27 cellular contexts compared by ENCODE assay signal in the genomic region with DNA sequence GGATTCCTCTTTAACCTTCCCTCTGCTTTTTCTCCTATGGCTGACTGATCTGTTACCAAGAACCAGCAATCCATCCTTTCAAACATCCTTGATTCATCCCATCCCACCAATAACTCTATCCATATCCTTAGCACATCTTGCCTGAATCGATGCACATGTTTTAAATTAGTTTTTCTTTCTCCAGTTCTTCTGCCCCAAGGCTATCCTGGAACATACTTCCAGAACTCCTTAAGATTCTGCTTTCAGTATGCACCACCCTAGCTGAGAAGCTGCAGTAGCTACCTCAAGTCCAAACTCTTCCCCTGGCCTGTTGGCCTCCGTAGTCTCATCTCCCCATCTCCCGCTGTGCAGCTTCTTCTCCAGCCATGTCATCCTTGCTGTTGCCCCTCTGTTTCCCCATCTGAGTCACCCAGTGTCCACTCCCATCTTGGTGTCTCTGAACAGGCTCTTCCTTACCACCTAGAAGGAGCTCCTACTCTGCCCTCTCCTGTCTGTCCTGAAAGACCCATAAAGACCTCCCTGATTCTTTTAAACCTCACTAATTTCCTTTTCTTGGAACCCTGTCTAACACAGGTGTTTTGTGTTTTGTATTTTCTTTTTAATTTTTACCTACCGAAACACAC.
"Had no signal": no experiment of that assay in that cellular context is flagged by ENCODE, and none has a peak within 500 bp of the region (broad histone marks: within the 10 kb centered on the region; RNA-seq: fewer than 3 reads in every experiment).

No MANE protein-coding gene starts in this region.

- H3K36me3 Mint-ChIP-seq: type B pancreatic cell had no signal

- H3K4me3 Mint-ChIP-seq: activated CD8-positive, alpha-beta T cell treated with anti-CD3 and anti-CD28 coated beads, Interleukin-2, amount 10 ng/mL, durations not matched to agents 7 days and 5 days; activated naive CD8-positive, alpha-beta T cell treated with anti-CD3 and anti-CD28 coated beads, Interleukin-2, amount 50 U/mL, for 24 hours; activated T-helper 1 cell treated with anti-CD3 and anti-CD28 coated beads, Interleukin-12 subunit alpha, Interleukin-12 subunit beta, Interleukin-2, Interleukin-4 antibody, amounts not matched to agents 30 ng/mL and 10 ng/mL and 1 ng/mL, durations not matched to agents 14 hours and 24 hours and 36 hours; endodermal cell; nephron; type B pancreatic cell had no signal

- H3K36me3 ChIP-seq: cardiac muscle cell, left lung, sigmoid colon, WERI-Rb-1 had no signal

- DNase-seq: activated CD4-positive, alpha-beta T cell treated with anti-CD3 and anti-CD28 coated beads for 1 hour; activated CD4-positive, alpha-beta T cell treated with anti-CD3 and anti-CD28 coated beads, Interleukin-2, amount 50 U/mL, for 1 hour; activated CD8-positive, alpha-beta T cell treated with anti-CD3 and anti-CD28 coated beads, Interleukin-2, amount 10 ng/mL, durations not matched to agents 7 days and 5 days; activated gamma-delta T cell; activated naive CD4-positive, alpha-beta T cell treated with anti-CD3 and anti-CD28 coated beads, Interleukin-2, amount 50 U/mL, for 16 hours; activated naive CD8-positive, alpha-beta T cell treated with anti-CD3 and anti-CD28 coated beads, Interleukin-2, amount 50 U/mL, for 24 hours; anterior cingulate cortex; body of pancreas; cortex of kidney; endodermal cell; glutamatergic neuron; hippocampal formation; kidney glomerular epithelial cell; left lung; nucleus accumbens; sigmoid colon; stimulated activated CD4-positive, alpha-beta T cell treated with anti-CD3 and anti-CD28 coated beads, Interleukin-2, amount 100 ng/mL, for 48 hours; stimulated activated naive CD4-positive, alpha-beta T cell; WERI-Rb-1 had no signal

- H3K27me3 Mint-ChIP-seq: type B pancreatic cell had no signal

- H3K27ac Mint-ChIP-seq: activated CD8-positive, alpha-beta T cell treated with anti-CD3 and anti-CD28 coated beads, Interleukin-2, amount 10 ng/mL, durations not matched to agents 7 days and 5 days; activated naive CD8-positive, alpha-beta T cell treated with anti-CD3 and anti-CD28 coated beads, Interleukin-2, amount 50 U/mL, for 24 hours; activated T-helper 1 cell treated with anti-CD3 and anti-CD28 coated beads, Interleukin-12 subunit alpha, Interleukin-12 subunit beta, Interleukin-2, Interleukin-4 antibody, amounts not matched to agents 30 ng/mL and 10 ng/mL and 1 ng/mL, durations not matched to agents 14 hours and 24 hours and 36 hours; endodermal cell; nephron; type B pancreatic cell had no signal

- H3K4me3 ChIP-seq: body of pancreas, cardiac muscle cell, left lung, lung, sigmoid colon, smooth muscle cell, thoracic aorta, vagina had no signal

- ATAC-seq: activated CD8-positive, alpha-beta T cell treated with anti-CD3 and anti-CD28 coated beads, Interleukin-2, amount 10 ng/mL, durations not matched to agents 7 days and 5 days; activated naive CD8-positive, alpha-beta T cell treated with anti-CD3 and anti-CD28 coated beads, Interleukin-2, amount 50 U/mL, for 24 hours; body of pancreas; left lung had no signal

- H3K27ac ChIP-seq: body of pancreas, cardiac muscle cell, left lung, sigmoid colon, thoracic aorta, vagina, WERI-Rb-1 had no signal

- H3K9me3 ChIP-seq: body of pancreas, left lung, sigmoid colon, thoracic aorta, vagina had no signal

- H3K4me1 ChIP-seq: body of pancreas, left lung, sigmoid colon, vagina had no signal

- H3K4me1 Mint-ChIP-seq: activated naive CD8-positive, alpha-beta T cell treated with anti-CD3 and anti-CD28 coated beads, Interleukin-2, amount 50 U/mL, for 24 hours; nephron had no signal

- H3K27me3 ChIP-seq: body of pancreas, cardiac muscle cell, left lung, sigmoid colon, vagina had no signal

- H3K9me3 Mint-ChIP-seq: activated naive CD8-positive, alpha-beta T cell treated with anti-CD3 and anti-CD28 coated beads, Interleukin-2, amount 50 U/mL, for 24 hours; activated T-helper 1 cell treated with anti-CD3 and anti-CD28 coated beads, Interleukin-12 subunit alpha, Interleukin-12 subunit beta, Interleukin-2, Interleukin-4 antibody, amounts not matched to agents 30 ng/mL and 10 ng/mL and 1 ng/mL, durations not matched to agents 14 hours and 24 hours and 36 hours; endodermal cell; nephron; type B pancreatic cell had no signal
